1 cellular context compared by ENCODE assay signal in the genomic region with DNA sequence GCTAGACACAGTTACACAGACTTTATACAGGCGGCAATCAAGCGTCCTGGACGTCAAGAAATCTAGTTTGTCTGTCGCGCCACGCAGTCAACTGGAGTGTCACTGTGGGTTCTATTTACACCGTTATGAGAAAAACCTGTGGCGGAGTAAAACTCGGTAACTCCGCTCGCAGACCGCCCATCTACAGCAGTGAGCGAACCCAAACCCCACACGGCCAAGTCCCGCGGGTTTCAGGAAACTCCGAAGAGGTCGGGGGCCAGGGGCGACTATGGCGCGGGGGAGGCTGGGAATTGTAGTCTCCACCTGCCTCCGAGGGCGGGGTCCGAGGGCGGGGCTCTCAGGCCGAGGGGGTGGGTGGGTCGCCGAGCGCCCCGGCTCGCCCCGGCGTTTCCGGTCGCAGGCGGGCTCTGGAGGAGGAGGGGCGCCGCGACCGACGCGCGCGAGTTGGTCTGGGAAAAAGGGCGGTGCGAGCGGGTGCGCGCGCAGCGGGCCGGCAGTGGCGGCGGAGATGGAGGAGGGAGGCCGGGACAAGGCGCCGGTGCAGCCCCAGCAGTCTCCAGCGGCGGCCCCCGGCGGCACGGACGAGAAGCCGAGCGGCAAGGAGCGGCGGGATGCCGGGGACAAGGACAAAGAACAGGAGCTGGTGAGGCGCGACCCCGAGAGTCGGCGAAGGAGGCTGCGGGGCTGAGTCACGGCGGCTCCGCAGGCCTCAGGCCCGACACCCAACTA.
TF ChIP-seq lines count a peak whose summit lies in the region.

A gene (plus strand): TSS at position 483 of the 729 bp plus-strand sequence. CDS start 26 bp downstream, at position 509.

TF ChIP-seq in HEK293, 187 proteins besides CTCF, POLR2A, EP300 and RAD21 (continued from another document):
- TF ChIP-seq, protein P1, sequence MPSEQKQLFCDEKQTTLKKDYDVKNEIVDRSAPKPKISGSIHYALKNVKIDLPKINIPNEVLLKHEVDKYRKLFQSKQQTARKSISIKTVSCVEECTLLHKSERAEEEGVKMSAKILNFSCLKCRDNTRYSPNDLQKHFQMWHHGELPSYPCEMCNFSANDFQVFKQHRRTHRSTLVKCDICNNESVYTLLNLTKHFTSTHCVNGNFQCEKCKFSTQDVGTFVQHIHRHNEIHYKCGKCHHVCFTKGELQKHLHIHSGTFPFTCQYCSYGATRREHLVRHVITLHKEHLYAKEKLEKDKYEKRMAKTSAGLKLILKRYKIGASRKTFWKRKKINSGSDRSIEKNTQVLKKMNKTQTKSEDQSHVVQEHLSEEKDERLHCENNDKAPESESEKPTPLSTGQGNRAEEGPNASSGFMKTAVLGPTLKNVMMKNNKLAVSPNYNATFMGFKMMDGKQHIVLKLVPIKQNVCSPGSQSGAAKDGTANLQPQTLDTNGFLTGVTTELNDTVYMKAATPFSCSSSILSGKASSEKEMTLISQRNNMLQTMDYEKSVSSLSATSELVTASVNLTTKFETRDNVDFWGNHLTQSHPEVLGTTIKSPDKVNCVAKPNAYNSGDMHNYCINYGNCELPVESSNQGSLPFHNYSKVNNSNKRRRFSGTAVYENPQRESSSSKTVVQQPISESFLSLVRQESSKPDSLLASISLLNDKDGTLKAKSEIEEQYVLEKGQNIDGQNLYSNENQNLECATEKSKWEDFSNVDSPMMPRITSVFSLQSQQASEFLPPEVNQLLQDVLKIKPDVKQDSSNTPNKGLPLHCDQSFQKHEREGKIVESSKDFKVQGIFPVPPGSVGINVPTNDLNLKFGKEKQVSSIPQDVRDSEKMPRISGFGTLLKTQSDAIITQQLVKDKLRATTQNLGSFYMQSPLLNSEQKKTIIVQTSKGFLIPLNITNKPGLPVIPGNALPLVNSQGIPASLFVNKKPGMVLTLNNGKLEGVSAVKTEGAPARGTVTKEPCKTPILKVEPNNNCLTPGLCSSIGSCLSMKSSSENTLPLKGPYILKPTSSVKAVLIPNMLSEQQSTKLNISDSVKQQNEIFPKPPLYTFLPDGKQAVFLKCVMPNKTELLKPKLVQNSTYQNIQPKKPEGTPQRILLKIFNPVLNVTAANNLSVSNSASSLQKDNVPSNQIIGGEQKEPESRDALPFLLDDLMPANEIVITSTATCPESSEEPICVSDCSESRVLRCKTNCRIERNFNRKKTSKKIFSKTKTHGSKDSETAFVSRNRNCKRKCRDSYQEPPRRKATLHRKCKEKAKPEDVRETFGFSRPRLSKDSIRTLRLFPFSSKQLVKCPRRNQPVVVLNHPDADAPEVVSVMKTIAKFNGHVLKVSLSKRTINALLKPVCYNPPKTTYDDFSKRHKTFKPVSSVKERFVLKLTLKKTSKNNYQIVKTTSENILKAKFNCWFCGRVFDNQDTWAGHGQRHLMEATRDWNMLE (tag by site-specific recombination; conservative IDR thresholded peaks at IDR 0.05; ENCODE audit: low read depth), result no peak
- TF ChIP-seq SP7 (tag by site-specific recombination; IDR thresholded peaks at IDR 0.05) (peak; percentile 18; the same call in 1 of the 2 replicates), GLIS1 (tag by site-specific recombination; IDR thresholded peaks at IDR 0.05) (peak; percentile 63; the same call in 1 of the 2 replicates), ZNF843 (tag by site-specific recombination; IDR thresholded peaks at IDR 0.05) (peak; percentile 25; the same call in 1 of the 2 replicates), MZF1 (tag by site-specific recombination; IDR thresholded peaks at IDR 0.05; ENCODE audit: borderline replicate concordance) (no peak), KLF9 (tag by site-specific recombination; IDR thresholded peaks at IDR 0.05; ENCODE audit: low read depth) (peak; percentile 77), ZNF664 (tag by site-specific recombination; IDR thresholded peaks at IDR 0.05) (no peak), ZIC2 (tag by site-specific recombination; IDR thresholded peaks at IDR 0.05) (0 out of 2 replicates have a peak, but pooled peaks have one; percentile 16)
- TF ChIP-seq, protein P2, sequence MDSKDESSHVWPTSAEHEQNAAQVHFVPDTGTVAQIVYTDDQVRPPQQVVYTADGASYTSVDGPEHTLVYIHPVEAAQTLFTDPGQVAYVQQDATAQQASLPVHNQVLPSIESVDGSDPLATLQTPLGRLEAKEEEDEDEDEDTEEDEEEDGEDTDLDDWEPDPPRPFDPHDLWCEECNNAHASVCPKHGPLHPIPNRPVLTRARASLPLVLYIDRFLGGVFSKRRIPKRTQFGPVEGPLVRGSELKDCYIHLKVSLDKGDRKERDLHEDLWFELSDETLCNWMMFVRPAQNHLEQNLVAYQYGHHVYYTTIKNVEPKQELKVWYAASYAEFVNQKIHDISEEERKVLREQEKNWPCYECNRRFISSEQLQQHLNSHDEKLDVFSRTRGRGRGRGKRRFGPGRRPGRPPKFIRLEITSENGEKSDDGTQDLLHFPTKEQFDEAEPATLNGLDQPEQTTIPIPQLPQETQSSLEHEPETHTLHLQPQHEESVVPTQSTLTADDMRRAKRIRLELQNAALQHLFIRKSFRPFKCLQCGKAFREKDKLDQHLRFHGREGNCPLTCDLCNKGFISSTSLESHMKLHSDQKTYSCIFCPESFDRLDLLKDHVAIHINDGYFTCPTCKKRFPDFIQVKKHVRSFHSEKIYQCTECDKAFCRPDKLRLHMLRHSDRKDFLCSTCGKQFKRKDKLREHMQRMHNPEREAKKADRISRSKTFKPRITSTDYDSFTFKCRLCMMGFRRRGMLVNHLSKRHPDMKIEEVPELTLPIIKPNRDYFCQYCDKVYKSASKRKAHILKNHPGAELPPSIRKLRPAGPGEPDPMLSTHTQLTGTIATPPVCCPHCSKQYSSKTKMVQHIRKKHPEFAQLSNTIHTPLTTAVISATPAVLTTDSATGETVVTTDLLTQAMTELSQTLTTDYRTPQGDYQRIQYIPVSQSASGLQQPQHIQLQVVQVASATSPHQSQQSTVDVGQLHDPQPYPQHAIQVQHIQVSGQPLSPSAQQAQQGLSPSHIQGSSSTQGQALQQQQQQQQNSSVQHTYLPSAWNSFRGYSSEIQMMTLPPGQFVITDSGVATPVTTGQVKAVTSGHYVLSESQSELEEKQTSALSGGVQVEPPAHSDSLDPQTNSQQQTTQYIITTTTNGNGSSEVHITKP (tag by site-specific recombination; IDR thresholded peaks at IDR 0.05), result peak; percentile 68
